ENCODE assay signal across 8 cellular contexts in genomic region chr1:110555807-110556470, GRCh38. TPM values are rescaled to one million over a fixed set of nuclear protein-coding genes. Genes with fewer than 3 reads are reported as not detected.
A peak's percentile ranks its signal among the peaks of the same experiment; 100 is the strongest.
DNase-seq lines count a peak whose midpoint lies in the region; ATAC-seq and TF ChIP-seq lines count a peak whose summit lies in the region.

No MANE protein-coding gene starts in this region.

- H3K4me3 Mint-ChIP-seq in GM23338 = peak overlapping the region; percentile 56

- peaks cover 54% of the 10 kb centered on the region for H3K27me3 ChIP-seq in GM23338 (ENCODE audit: insufficient read depth)
- H3K27me3 ChIP-seq in ascending aorta = no peaks in the 10 kb centered on the region
- peaks cover 58% of the 10 kb centered on the region for H3K27me3 ChIP-seq in skeletal muscle satellite cell (ENCODE audit: control insufficient read depth, insufficient read depth, low read length)

- ATAC-seq in GM23338 = peak; percentile 35
- no peak for ATAC-seq in HG03442 (IDR thresholded peaks at IDR 0.05; ENCODE audit: unreplicated experiment)

- no peaks in the 10 kb centered on the region; the same call in 2 of the 3 replicates for H3K4me1 Mint-ChIP-seq in GM23338

- intact Hi-C loops in ascending aorta (cut with DNase I) = loop anchor here (1.0 kb wide), 1 partner anchor 59 kb away; no protein-coding TSS in a partner anchor

- peak; percentile 18 for DNase-seq in GM23338 (ENCODE audit: low spot score)
- peak in 1 of 2 donors; percentile 70 for DNase-seq in ascending aorta (ENCODE audit: low spot score in 2 of 2)
- no peak for DNase-seq in KG1 (lab: John Stamatoyannopoulos, UW)
- no peak for DNase-seq in activated naive CD4-positive, alpha-beta T cell treated with anti-CD3 and anti-CD28 coated beads, Interleukin-2, amount 50 U/mL, for 16 hours
- no peak for DNase-seq in COLO668 (lab: John Stamatoyannopoulos, UW; ENCODE audit: unreplicated experiment)

- 0 out of 2 replicates have a peak, but pooled peaks cover 6% of the 10 kb centered on the region for H3K4me1 ChIP-seq in GM23338 (ENCODE audit: insufficient read depth)
- peaks cover 0 to 5% of the 10 kb centered on the region in 2 donors for H3K4me1 ChIP-seq in ascending aorta
- H3K4me1 ChIP-seq in skeletal muscle satellite cell (ENCODE audit: control insufficient read depth, insufficient read depth, low read length) = no peaks in the 10 kb centered on the region

- H3K4me3 ChIP-seq in GM23338 = peak overlapping the region; percentile 64
- H3K4me3 ChIP-seq in ascending aorta = peak overlapping the region; percentile 50 to 59
- H3K4me3 ChIP-seq in iPS-11a (ENCODE audit: low read depth, low read length) = peak overlapping the region; percentile 25
- peak overlapping the region; percentile 56 for H3K4me3 ChIP-seq in skeletal muscle satellite cell (ENCODE audit: low read length)

- no peaks in the 10 kb centered on the region; the same call in 2 of the 3 replicates for H3K36me3 Mint-ChIP-seq in GM23338 (ENCODE audit: low read depth)

- no peaks in the 10 kb centered on the region for H3K9me3 Mint-ChIP-seq in GM23338

- H3K4me2 ChIP-seq in GM23338 (peak overlapping the region; percentile 78), skeletal muscle satellite cell (ENCODE audit: low read length) (peak overlapping the region; percentile 78)

- no peak overlapping the region for H3K27ac ChIP-seq in GM23338 (ENCODE audit: low read depth)
- peak overlapping the region in 1 of 2 donors; percentile 41 for H3K27ac ChIP-seq in ascending aorta

- H3K27me3 Mint-ChIP-seq in GM23338 (ENCODE audit: insufficient read depth, low read depth, poor library complexity) = peaks cover 28% of the 10 kb centered on the region

- H3K9ac ChIP-seq in skeletal muscle satellite cell (ENCODE audit: low read depth, low read length) = no peak overlapping the region

- H3K27ac Mint-ChIP-seq in GM23338 = no peak overlapping the region

- H3K36me3 ChIP-seq in GM23338 (ENCODE audit: insufficient read depth) (no peaks in the 10 kb centered on the region), ascending aorta (no peaks in the 10 kb centered on the region), skeletal muscle satellite cell (ENCODE audit: insufficient read depth, low read length) (no peaks in the 10 kb centered on the region)

- no peaks in the 10 kb centered on the region for H3K79me2 ChIP-seq in GM23338 (replicated peaks; ENCODE audit: insufficient read depth)

- H3F3A ChIP-seq in GM23338 (replicated peaks; ENCODE audit: low read depth) = no peaks in the 10 kb centered on the region

- peak overlapping the region; percentile 89 for H2AFZ ChIP-seq in GM23338

- H3K9me3 ChIP-seq in ascending aorta (no peaks in the 10 kb centered on the region), skeletal muscle satellite cell (replicated peaks; ENCODE audit: low read length) (no peaks in the 10 kb centered on the region)

- no peaks in the 10 kb centered on the region for H4K20me1 ChIP-seq in GM23338 (replicated peaks; ENCODE audit: insufficient read depth)

- TF ChIP-seq CTCF in GM23338 (conservative IDR thresholded peaks at IDR 0.05; ENCODE audit: low read depth in 2 of 2) = no peak
- TF ChIP-seq CTCF in ascending aorta (IDR thresholded peaks at IDR 0.05) = no peak

- no peaks in the 10 kb centered on the region for H3K9me2 ChIP-seq in GM23338 (ENCODE audit: insufficient read depth)

TF ChIP-seq in GM23338, 12 proteins besides CTCF, POLR2A, EP300 and RAD21 (continues in another document):
- TF ChIP-seq POLR2AphosphoS5 (IDR thresholded peaks at IDR 0.05; ENCODE audit: low read depth) = no peak
- TF ChIP-seq REST (IDR thresholded peaks at IDR 0.05; ENCODE audit: unreplicated experiment) = no peak
- no peak for TF ChIP-seq EZH2phosphoT487 (IDR thresholded peaks at IDR 0.05; ENCODE audit: unreplicated experiment)
- TF ChIP-seq, protein P1, sequence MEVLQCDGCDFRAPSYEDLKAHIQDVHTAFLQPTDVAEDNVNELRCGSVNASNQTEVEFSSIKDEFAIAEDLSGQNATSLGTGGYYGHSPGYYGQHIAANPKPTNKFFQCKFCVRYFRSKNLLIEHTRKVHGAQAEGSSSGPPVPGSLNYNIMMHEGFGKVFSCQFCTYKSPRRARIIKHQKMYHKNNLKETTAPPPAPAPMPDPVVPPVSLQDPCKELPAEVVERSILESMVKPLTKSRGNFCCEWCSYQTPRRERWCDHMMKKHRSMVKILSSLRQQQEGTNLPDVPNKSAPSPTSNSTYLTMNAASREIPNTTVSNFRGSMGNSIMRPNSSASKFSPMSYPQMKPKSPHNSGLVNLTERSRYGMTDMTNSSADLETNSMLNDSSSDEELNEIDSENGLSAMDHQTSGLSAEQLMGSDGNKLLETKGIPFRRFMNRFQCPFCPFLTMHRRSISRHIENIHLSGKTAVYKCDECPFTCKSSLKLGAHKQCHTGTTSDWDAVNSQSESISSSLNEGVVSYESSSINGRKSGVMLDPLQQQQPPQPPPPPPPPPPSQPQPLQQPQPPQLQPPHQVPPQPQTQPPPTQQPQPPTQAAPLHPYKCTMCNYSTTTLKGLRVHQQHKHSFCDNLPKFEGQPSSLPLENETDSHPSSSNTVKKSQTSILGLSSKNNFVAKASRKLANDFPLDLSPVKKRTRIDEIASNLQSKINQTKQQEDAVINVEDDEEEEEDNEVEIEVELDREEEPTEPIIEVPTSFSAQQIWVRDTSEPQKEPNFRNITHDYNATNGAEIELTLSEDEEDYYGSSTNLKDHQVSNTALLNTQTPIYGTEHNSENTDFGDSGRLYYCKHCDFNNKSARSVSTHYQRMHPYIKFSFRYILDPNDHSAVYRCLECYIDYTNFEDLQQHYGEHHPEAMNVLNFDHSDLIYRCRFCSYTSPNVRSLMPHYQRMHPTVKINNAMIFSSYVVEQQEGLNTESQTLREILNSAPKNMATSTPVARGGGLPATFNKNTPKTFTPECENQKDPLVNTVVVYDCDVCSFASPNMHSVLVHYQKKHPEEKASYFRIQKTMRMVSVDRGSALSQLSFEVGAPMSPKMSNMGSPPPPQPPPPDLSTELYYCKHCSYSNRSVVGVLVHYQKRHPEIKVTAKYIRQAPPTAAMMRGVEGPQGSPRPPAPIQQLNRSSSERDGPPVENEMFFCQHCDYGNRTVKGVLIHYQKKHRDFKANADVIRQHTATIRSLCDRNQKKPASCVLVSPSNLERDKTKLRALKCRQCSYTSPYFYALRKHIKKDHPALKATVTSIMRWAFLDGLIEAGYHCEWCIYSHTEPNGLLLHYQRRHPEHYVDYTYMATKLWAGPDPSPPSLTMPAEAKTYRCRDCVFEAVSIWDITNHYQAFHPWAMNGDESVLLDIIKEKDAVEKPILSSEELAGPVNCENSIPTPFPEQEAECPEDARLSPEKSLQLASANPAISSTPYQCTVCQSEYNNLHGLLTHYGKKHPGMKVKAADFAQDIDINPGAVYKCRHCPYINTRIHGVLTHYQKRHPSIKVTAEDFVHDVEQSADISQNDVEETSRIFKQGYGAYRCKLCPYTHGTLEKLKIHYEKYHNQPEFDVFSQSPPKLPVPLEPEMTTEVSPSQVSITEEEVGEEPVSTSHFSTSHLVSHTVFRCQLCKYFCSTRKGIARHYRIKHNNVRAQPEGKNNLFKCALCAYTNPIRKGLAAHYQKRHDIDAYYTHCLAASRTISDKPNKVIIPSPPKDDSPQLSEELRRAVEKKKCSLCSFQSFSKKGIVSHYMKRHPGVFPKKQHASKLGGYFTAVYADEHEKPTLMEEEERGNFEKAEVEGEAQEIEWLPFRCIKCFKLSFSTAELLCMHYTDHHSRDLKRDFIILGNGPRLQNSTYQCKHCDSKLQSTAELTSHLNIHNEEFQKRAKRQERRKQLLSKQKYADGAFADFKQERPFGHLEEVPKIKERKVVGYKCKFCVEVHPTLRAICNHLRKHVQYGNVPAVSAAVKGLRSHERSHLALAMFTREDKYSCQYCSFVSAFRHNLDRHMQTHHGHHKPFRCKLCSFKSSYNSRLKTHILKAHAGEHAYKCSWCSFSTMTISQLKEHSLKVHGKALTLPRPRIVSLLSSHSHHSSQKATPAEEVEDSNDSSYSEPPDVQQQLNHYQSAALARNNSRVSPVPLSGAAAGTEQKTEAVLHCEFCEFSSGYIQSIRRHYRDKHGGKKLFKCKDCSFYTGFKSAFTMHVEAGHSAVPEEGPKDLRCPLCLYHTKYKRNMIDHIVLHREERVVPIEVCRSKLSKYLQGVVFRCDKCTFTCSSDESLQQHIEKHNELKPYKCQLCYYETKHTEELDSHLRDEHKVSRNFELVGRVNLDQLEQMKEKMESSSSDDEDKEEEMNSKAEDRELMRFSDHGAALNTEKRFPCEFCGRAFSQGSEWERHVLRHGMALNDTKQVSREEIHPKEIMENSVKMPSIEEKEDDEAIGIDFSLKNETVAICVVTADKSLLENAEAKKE (CRISPR knock-in tag; IDR thresholded peaks at IDR 0.05) = no peak
- TF ChIP-seq EZH2 (IDR thresholded peaks at IDR 0.05; ENCODE audit: low read depth, unreplicated experiment) = no peak

RNA-seq across cellular contexts. Expression of gene KCNA10, which starts 37.0 kb away (rescaled TPM):
- total RNA-seq in GM23338 (2014; rRNA removed; shearing (Covaris generic)) = not detected in 2 replicates
- not detected in 2 replicates for polyA plus RNA-seq in GM23338 (2016; fragmentation: Nextera tagmentation; extraction: Ambion mirVana)
- total RNA-seq in ascending aorta = not detected
- not detected in 2 replicates for total RNA-seq in skeletal muscle satellite cell (2012; rRNA removed)

RNA-seq across cellular contexts. Expression of gene KCNA2, which starts 50.2 kb away (rescaled TPM):
- total RNA-seq in GM23338 (2014; rRNA removed; shearing (Covaris generic)) = 0.97 and 1.5 TPM in 2 replicates
- polyA plus RNA-seq in GM23338 (2016; fragmentation: Nextera tagmentation; extraction: Ambion mirVana) = 0.11 and 0.17 TPM in 2 replicates
- 9.4 TPM for total RNA-seq in ascending aorta
- under 0.01 TPM in 1 of 2 replicates, not detected in the other for total RNA-seq in skeletal muscle satellite cell (2012; rRNA removed)
